Comparison of ENCODE assay signal across 1 cellular context in the genomic region with DNA sequence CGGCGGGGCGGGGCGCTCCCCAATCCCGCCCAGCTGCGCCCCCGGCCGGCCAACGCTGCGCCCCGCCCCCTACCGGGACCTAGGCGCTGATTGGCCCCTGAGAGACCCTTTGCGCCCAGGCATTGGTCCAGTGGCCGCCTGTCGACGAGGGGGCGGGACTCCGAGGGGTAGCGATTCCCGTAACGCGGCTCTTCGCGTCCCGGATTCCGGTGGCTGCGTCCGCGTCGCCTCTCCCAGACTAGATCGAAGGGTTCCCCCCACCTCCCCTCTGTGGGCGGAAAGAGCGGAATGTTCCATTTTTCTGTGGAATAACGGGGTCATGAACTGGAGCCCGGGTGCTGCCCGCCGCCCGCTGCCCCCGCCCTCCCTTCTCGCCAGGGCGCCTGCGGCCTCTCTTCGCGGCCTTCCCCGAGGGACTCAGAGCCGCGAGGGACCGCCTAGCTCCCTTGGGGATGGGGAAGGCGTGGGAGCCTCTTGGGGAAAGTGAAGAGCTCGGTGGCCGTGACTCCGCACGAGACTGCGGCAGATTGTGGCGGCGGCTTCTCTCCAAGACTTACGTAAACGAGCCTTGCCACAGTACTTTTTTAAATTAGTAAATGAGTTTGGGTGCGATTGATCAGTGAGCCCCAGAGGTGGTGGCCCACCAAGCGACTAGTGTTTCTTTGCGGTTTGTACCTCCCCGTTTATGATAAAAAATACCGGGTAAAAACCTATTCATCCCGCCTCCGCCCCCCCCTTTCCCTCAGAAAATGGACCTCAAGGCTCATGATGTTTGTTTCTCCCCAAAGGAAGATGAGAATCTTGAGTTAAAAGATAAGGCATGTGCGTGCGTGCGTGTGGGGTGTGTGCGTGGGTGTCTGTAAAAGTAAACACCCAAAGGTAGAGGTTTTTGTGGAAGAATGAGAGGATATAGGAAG.
TF ChIP-seq lines count a peak whose summit lies in the region.

No MANE protein-coding gene starts in this region.

TF ChIP-seq in K562, 482 proteins besides CTCF, POLR2A, EP300 and RAD21 (continued from another document and continues in another):
- TF ChIP-seq AFF1 (IDR thresholded peaks at IDR 0.05; ENCODE audit: low read depth in 1 of 2, partially characterized antibody in 2 of 2) (no peak), MCM7 (IDR thresholded peaks at IDR 0.05) (no peak), POU5F1 (IDR thresholded peaks at IDR 0.05; ENCODE audit: borderline replicate concordance, low read depth, low read length, partially characterized antibody) (no peak), ZNF445 (CRISPR knock-in tag; IDR thresholded peaks at IDR 0.05; ENCODE audit: low read depth) (no peak), MBD1 (CRISPR knock-in tag; IDR thresholded peaks at IDR 0.05) (no peak), CREB5 (CRISPR knock-in tag; IDR thresholded peaks at IDR 0.05) (no peak), EGR1 (conservative IDR thresholded peaks at IDR 0.05) (peak; percentile 96), ZNF197 (CRISPR knock-in tag; IDR thresholded peaks at IDR 0.05; ENCODE audit: low read depth) (no peak), RERE (CRISPR knock-in tag; IDR thresholded peaks at IDR 0.05; ENCODE audit: borderline replicate concordance) (no peak), PREB (CRISPR knock-in tag; IDR thresholded peaks at IDR 0.05) (no peak), SPI1 (IDR thresholded peaks at IDR 0.05; ENCODE audit: borderline replicate concordance, low read depth, low read length) (no peak), DLX4 (CRISPR knock-in tag; IDR thresholded peaks at IDR 0.05) (no peak), ZNF512 (tag; IDR thresholded peaks at IDR 0.05) (no peak), ZNF561 (CRISPR knock-in tag; conservative IDR thresholded peaks at IDR 0.05) (no peak), ZNF644 (tag; IDR thresholded peaks at IDR 0.05; ENCODE audit: low read depth) (no peak), FIP1L1 (IDR thresholded peaks at IDR 0.05; ENCODE audit: low read depth, low read length, poor library complexity, severe bottlenecking) (no peak), ZNF507 (tag; conservative IDR thresholded peaks at IDR 0.05) (no peak), NELFE (IDR thresholded peaks at IDR 0.05; ENCODE audit: insufficient read depth, insufficient read length) (no peak), ZNF584 (CRISPR knock-in tag; IDR thresholded peaks at IDR 0.05; ENCODE audit: low read depth) (no peak), ZNF511 (CRISPR knock-in tag; IDR thresholded peaks at IDR 0.05) (no peak)
- TF ChIP-seq, protein P1, sequence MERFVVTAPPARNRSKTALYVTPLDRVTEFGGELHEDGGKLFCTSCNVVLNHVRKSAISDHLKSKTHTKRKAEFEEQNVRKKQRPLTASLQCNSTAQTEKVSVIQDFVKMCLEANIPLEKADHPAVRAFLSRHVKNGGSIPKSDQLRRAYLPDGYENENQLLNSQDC (CRISPR knock-in tag; IDR thresholded peaks at IDR 0.05): no peak
- TF ChIP-seq, protein P2, sequence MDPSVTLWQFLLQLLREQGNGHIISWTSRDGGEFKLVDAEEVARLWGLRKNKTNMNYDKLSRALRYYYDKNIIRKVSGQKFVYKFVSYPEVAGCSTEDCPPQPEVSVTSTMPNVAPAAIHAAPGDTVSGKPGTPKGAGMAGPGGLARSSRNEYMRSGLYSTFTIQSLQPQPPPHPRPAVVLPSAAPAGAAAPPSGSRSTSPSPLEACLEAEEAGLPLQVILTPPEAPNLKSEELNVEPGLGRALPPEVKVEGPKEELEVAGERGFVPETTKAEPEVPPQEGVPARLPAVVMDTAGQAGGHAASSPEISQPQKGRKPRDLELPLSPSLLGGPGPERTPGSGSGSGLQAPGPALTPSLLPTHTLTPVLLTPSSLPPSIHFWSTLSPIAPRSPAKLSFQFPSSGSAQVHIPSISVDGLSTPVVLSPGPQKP (CRISPR knock-in tag; IDR thresholded peaks at IDR 0.05): no peak
- TF ChIP-seq, protein P3, sequence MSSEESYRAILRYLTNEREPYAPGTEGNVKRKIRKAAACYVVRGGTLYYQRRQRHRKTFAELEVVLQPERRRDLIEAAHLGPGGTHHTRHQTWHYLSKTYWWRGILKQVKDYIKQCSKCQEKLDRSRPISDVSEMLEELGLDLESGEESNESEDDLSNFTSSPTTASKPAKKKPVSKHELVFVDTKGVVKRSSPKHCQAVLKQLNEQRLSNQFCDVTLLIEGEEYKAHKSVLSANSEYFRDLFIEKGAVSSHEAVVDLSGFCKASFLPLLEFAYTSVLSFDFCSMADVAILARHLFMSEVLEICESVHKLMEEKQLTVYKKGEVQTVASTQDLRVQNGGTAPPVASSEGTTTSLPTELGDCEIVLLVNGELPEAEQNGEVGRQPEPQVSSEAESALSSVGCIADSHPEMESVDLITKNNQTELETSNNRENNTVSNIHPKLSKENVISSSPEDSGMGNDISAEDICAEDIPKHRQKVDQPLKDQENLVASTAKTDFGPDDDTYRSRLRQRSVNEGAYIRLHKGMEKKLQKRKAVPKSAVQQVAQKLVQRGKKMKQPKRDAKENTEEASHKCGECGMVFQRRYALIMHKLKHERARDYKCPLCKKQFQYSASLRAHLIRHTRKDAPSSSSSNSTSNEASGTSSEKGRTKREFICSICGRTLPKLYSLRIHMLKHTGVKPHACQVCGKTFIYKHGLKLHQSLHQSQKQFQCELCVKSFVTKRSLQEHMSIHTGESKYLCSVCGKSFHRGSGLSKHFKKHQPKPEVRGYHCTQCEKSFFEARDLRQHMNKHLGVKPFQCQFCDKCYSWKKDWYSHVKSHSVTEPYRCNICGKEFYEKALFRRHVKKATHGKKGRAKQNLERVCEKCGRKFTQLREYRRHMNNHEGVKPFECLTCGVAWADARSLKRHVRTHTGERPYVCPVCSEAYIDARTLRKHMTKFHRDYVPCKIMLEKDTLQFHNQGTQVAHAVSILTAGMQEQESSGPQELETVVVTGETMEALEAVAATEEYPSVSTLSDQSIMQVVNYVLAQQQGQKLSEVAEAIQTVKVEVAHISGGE (CRISPR knock-in tag; IDR thresholded peaks at IDR 0.05): peak in 1 of 3 experiments; percentile 42; a peak in 1 of 6 replicates
